Comparison of ENCODE assay signal across 1 cellular context in genomic region chr5:134224905-134225779, GRCh38.
TF ChIP-seq lines count a peak whose summit lies in the region.

No MANE protein-coding gene starts in this region.

TF ChIP-seq in HepG2, 621 proteins besides CTCF, POLR2A, EP300 and RAD21 (continued from another document and continues in another):
- no peak for TF ChIP-seq RAD51 (IDR thresholded peaks at IDR 0.05; ENCODE audit: borderline replicate concordance)
- 0 out of 2 replicates have a peak, but pooled peaks have one; percentile 4 for TF ChIP-seq RARA (CRISPR knock-in tag; IDR thresholded peaks at IDR 0.05)
- TF ChIP-seq ZSCAN12 (CRISPR knock-in tag; IDR thresholded peaks at IDR 0.05): no peak
- no peak for TF ChIP-seq ZNF256 (CRISPR knock-in tag; conservative IDR thresholded peaks at IDR 0.05)
- TF ChIP-seq ZNF275 (CRISPR knock-in tag; IDR thresholded peaks at IDR 0.05; ENCODE audit: borderline replicate concordance): no peak
- TF ChIP-seq ZNF563 (CRISPR knock-in tag; IDR thresholded peaks at IDR 0.05): peak; percentile 70
- TF ChIP-seq ZNF432 (CRISPR knock-in tag; IDR thresholded peaks at IDR 0.05; ENCODE audit: borderline replicate concordance): no peak
- no peak for TF ChIP-seq ZNF740 (CRISPR knock-in tag; IDR thresholded peaks at IDR 0.05)
- no peak for TF ChIP-seq ZNF512 (CRISPR knock-in tag; IDR thresholded peaks at IDR 0.05)
- TF ChIP-seq E2F5 (CRISPR knock-in tag; conservative IDR thresholded peaks at IDR 0.05): 0 out of 2 replicates have a peak, but pooled peaks have one; percentile 15
- TF ChIP-seq SETDB1 (CRISPR knock-in tag; IDR thresholded peaks at IDR 0.05; ENCODE audit: borderline replicate concordance): no peak
- TF ChIP-seq ZXDC (CRISPR knock-in tag; IDR thresholded peaks at IDR 0.05): no peak
- TF ChIP-seq IRF2 (CRISPR knock-in tag; IDR thresholded peaks at IDR 0.05): no peak
- TF ChIP-seq CENPT (CRISPR knock-in tag; IDR thresholded peaks at IDR 0.05; ENCODE audit: low read depth): no peak
- TF ChIP-seq THAP9 (CRISPR knock-in tag; IDR thresholded peaks at IDR 0.05; ENCODE audit: borderline replicate concordance): no peak; the same call in 1 of the 2 replicates
- no peak for TF ChIP-seq ZC3H4 (CRISPR knock-in tag; IDR thresholded peaks at IDR 0.05; ENCODE audit: borderline replicate concordance)
- no peak for TF ChIP-seq ZBTB46 (CRISPR knock-in tag; IDR thresholded peaks at IDR 0.05; ENCODE audit: borderline replicate concordance)
- TF ChIP-seq ATF7 (IDR thresholded peaks at IDR 0.05): no peak
- TF ChIP-seq ATF7 (CRISPR knock-in tag; IDR thresholded peaks at IDR 0.05): no peak
- no peak for TF ChIP-seq EEA1 (CRISPR knock-in tag; IDR thresholded peaks at IDR 0.05; ENCODE audit: borderline replicate concordance)
- TF ChIP-seq ZNF335 (CRISPR knock-in tag; IDR thresholded peaks at IDR 0.05): no peak
- TF ChIP-seq ZNF10 (CRISPR knock-in tag; IDR thresholded peaks at IDR 0.05; ENCODE audit: borderline replicate concordance, low read depth): no peak
- 0 out of 2 replicates have a peak, but pooled peaks have one; percentile 21 for TF ChIP-seq ERF (CRISPR knock-in tag; IDR thresholded peaks at IDR 0.05)
- no peak for TF ChIP-seq ZNF543 (CRISPR knock-in tag; IDR thresholded peaks at IDR 0.05)
- no peak for TF ChIP-seq ZNF354B (CRISPR knock-in tag; IDR thresholded peaks at IDR 0.05)
- TF ChIP-seq GMEB2 (CRISPR knock-in tag; IDR thresholded peaks at IDR 0.05; ENCODE audit: low read depth): no peak
- no peak for TF ChIP-seq HMGA1 (CRISPR knock-in tag; conservative IDR thresholded peaks at IDR 0.05)
- TF ChIP-seq ZNF839 (CRISPR knock-in tag; IDR thresholded peaks at IDR 0.05; ENCODE audit: borderline replicate concordance): 0 out of 2 replicates have a peak, but pooled peaks have one; percentile 55
- TF ChIP-seq SSRP1 (CRISPR knock-in tag; IDR thresholded peaks at IDR 0.05): no peak
- TF ChIP-seq SRSF4 (IDR thresholded peaks at IDR 0.05; ENCODE audit: low read depth, low read length, poor library complexity, severe bottlenecking): no peak
- peak; percentile 65 for TF ChIP-seq SALL1 (CRISPR knock-in tag; IDR thresholded peaks at IDR 0.05)
- 0 out of 2 replicates have a peak, but pooled peaks have one; percentile 7 for TF ChIP-seq ZMYM3 (CRISPR knock-in tag; IDR thresholded peaks at IDR 0.05)
- TF ChIP-seq TBL1XR1 (IDR thresholded peaks at IDR 0.05; ENCODE audit: borderline replicate concordance, low read length, partially characterized antibody): no peak
- no peak for TF ChIP-seq ZNF383 (CRISPR knock-in tag; IDR thresholded peaks at IDR 0.05; ENCODE audit: borderline replicate concordance)
- TF ChIP-seq PHF20 (CRISPR knock-in tag; IDR thresholded peaks at IDR 0.05): no peak
- TF ChIP-seq ZNF136 (CRISPR knock-in tag; IDR thresholded peaks at IDR 0.05; ENCODE audit: low read depth): no peak
- no peak for TF ChIP-seq YEATS4 (CRISPR knock-in tag; IDR thresholded peaks at IDR 0.05; ENCODE audit: borderline replicate concordance)
- no peak for TF ChIP-seq ZNF558 (CRISPR knock-in tag; IDR thresholded peaks at IDR 0.05; ENCODE audit: borderline replicate concordance)
- TF ChIP-seq ZNF260 (CRISPR knock-in tag; IDR thresholded peaks at IDR 0.05; ENCODE audit: borderline replicate concordance, low read depth): no peak
- TF ChIP-seq ARID2 (CRISPR knock-in tag; IDR thresholded peaks at IDR 0.05; ENCODE audit: borderline replicate concordance): no peak
- no peak for TF ChIP-seq ZBTB14 (CRISPR knock-in tag; IDR thresholded peaks at IDR 0.05)
- no peak for TF ChIP-seq ZNF713 (CRISPR knock-in tag; IDR thresholded peaks at IDR 0.05)
- TF ChIP-seq ZNF350 (CRISPR knock-in tag; IDR thresholded peaks at IDR 0.05; ENCODE audit: borderline replicate concordance, low read depth): 0 out of 2 replicates have a peak, but pooled peaks have one; percentile 5
- TF ChIP-seq ZNF674 (CRISPR knock-in tag; IDR thresholded peaks at IDR 0.05; ENCODE audit: low read depth): no peak
- no peak for TF ChIP-seq ZNF652 (CRISPR knock-in tag; IDR thresholded peaks at IDR 0.05; ENCODE audit: borderline replicate concordance, low read depth)
- peak; percentile 56; the same call in 1 of the 2 replicates for TF ChIP-seq HIVEP1 (CRISPR knock-in tag; IDR thresholded peaks at IDR 0.05)
- TF ChIP-seq ZNF737 (CRISPR knock-in tag; IDR thresholded peaks at IDR 0.05; ENCODE audit: borderline replicate concordance): no peak
- no peak for TF ChIP-seq HOMEZ (CRISPR knock-in tag; IDR thresholded peaks at IDR 0.05; ENCODE audit: low read depth)
- peak; percentile 37; the same call in 1 of the 2 replicates for TF ChIP-seq ZMYM4 (CRISPR knock-in tag; IDR thresholded peaks at IDR 0.05)
- peak; percentile 83; the same call in 1 of the 2 replicates for TF ChIP-seq MXD1 (CRISPR knock-in tag; IDR thresholded peaks at IDR 0.05)
- TF ChIP-seq FOXO1 (CRISPR knock-in tag; IDR thresholded peaks at IDR 0.05): no peak; the same call in 1 of the 2 replicates
- no peak for TF ChIP-seq ZFYVE20 (CRISPR knock-in tag; IDR thresholded peaks at IDR 0.05; ENCODE audit: borderline replicate concordance, low read depth)
- no peak for TF ChIP-seq MAFK (conservative IDR thresholded peaks at IDR 0.05 in 1 of 2, IDR thresholded peaks at IDR 0.05 in 1 of 2; ENCODE audit: low read length in 2 of 2)
- no peak for TF ChIP-seq SRSF1 (optimal IDR thresholded peaks at IDR 0.05; ENCODE audit: low read depth, low read length)
